ENCODE assay signal across 8 cellular contexts in genomic region chr6:1596088-1596852, GRCh38. TPM values are rescaled to one million over a fixed set of nuclear protein-coding genes. Genes with fewer than 3 reads are reported as not detected.
DNase-seq lines count a peak whose midpoint lies in the region; ATAC-seq and TF ChIP-seq lines count a peak whose summit lies in the region.

No MANE protein-coding gene starts in this region.

- H4K8ac ChIP-seq in IMR-90 (ENCODE audit: low read depth in 2 of 2, low read length in 2 of 2), result no peak overlapping the region

- 0 out of 2 replicates have a peak overlapping the region, but pooled peaks have one; percentile 42 for H2BK120ac ChIP-seq in IMR-90 (ENCODE audit: low read depth, low read length)

- peaks cover under 1% of the 10 kb centered on the region for H3K9me3 ChIP-seq in IMR-90 (ENCODE audit: control insufficient read depth, insufficient read depth, low read length)
- no peaks in the 10 kb centered on the region for H3K9me3 ChIP-seq in gastrocnemius medialis

- no peak overlapping the region for H2AK9ac ChIP-seq in IMR-90 (replicated peaks; ENCODE audit: low read depth, low read length, poor library complexity)

- H4K5ac ChIP-seq in IMR-90 (ENCODE audit: low read depth, low read length), result no peak overlapping the region

- H3K4me2 ChIP-seq in IMR-90 (ENCODE audit: low read depth, low read length), result peak overlapping the region; percentile 99

- H3K27ac ChIP-seq in IMR-90 (ENCODE audit: insufficient read depth, low read length) (no peak overlapping the region; the same call in 1 of the 2 replicates), gastrocnemius medialis (no peak overlapping the region)

- in situ Hi-C loops in IMR-90 (cut with MboI; ENCODE audit: low sequenced_read_pairs), result loop anchor here (10.0 kb wide), 2 partner anchors 509 to 1159 kb away; partner anchors contain the start of gene MYLK4
- in situ Hi-C loops in gastrocnemius medialis (cut with MboI; ENCODE audit: low sequenced_read_pairs in 4 of 4), result loop anchor here (10.0 to 25.0 kb wide), 5 partner anchors 591 to 1141 kb away; no protein-coding TSS in a partner anchor

- H3K36me3 ChIP-seq in IMR-90 (ENCODE audit: control insufficient read depth, insufficient read depth, low read length), result no peaks in the 10 kb centered on the region
- H3K36me3 ChIP-seq in gastrocnemius medialis, result no peaks in the 10 kb centered on the region

- H3K27me3 Mint-ChIP-seq in T-cell, result peaks cover 51 to 66% of the 10 kb centered on the region in 2 donors

- H3K79me1 ChIP-seq in IMR-90 (ENCODE audit: low read depth in 1 of 2, low read length in 2 of 2), result no peaks in the 10 kb centered on the region

- peak overlapping the region; percentile 80 for H2AFZ ChIP-seq in IMR-90 (replicated peaks; ENCODE audit: low read length, poor library complexity)

- H3K4me1 Mint-ChIP-seq in T-cell, result peaks cover 5 to 7% (median 6%) of the 10 kb centered on the region in 3 donors

- 0 out of 2 replicates have a peak overlapping the region, but pooled peaks have one; percentile 34 for H3K14ac ChIP-seq in IMR-90 (replicated peaks; ENCODE audit: low read depth, low read length)

- DNase-seq in activated gamma-delta T cell treated with Interleukin-2 at 50 U/mL for 16 hours (peak; percentile 57), activated gamma-delta T cell (lab: John Stamatoyannopoulos, UW) (no peak), IMR-90 (peak; percentile 45), T-cell (peak in 33 of 34 experiments; percentile 34 to 72 (median 55)), amniotic epithelial cell (ENCODE audit: low read depth) (peak; percentile 19), hippocampal formation (lab: John Stamatoyannopoulos, UW) (peak; percentile 42 to 59), gastrocnemius medialis (peak in 1 of 2 donors; percentile 44), ureter (ENCODE audit: low spot score) (no peak)

- peak overlapping the region; percentile 94; the same call in 1 of the 3 replicates for H2BK15ac ChIP-seq in IMR-90 (ENCODE audit: low read depth, low read length)

- TF ChIP-seq CTCF in IMR-90 (conservative IDR thresholded peaks at IDR 0.05; ENCODE audit: low read depth, low read length) (peak; percentile 89), gastrocnemius medialis (IDR thresholded peaks at IDR 0.05 in 4 of 5, conservative IDR thresholded peaks at IDR 0.05 in 1 of 5) (peak; percentile 82 to 98 (median 93))

- no peak overlapping the region for H3K4ac ChIP-seq in IMR-90 (ENCODE audit: low read depth, low read length)

- H2BK20ac ChIP-seq in IMR-90 (ENCODE audit: low read depth, low read length), result peak overlapping the region; percentile 22; the same call in 1 of the 2 replicates

- no peaks in the 10 kb centered on the region for H3K9me3 Mint-ChIP-seq in T-cell

- 0 out of 2 replicates have a peak overlapping the region, but pooled peaks have one; percentile 69 for H3K9ac ChIP-seq in IMR-90 (ENCODE audit: low read depth, low read length)

- dilution Hi-C loops in IMR-90 (cut with HindIII; ENCODE audit: low sequenced_read_pairs, unreplicated experiment), result no loop called here

- H3K23ac ChIP-seq in IMR-90 (ENCODE audit: low read depth, low read length), result no peak overlapping the region

- H3K4me1 ChIP-seq in IMR-90 (ENCODE audit: control insufficient read depth, insufficient read depth, low read length), result peaks cover 11% of the 10 kb centered on the region
- peaks cover 2 to 3% of the 10 kb centered on the region in 2 donors for H3K4me1 ChIP-seq in gastrocnemius medialis

- no peaks in the 10 kb centered on the region for H3K36me3 Mint-ChIP-seq in T-cell

- H3K9me1 ChIP-seq in IMR-90 (ENCODE audit: insufficient read depth, low read length), result no peaks in the 10 kb centered on the region

- no peaks in the 10 kb centered on the region for H4K20me1 ChIP-seq in IMR-90 (ENCODE audit: insufficient read depth, low read length)

- no peak overlapping the region for H3K56ac ChIP-seq in IMR-90 (ENCODE audit: extremely low read depth, insufficient read depth, low read length)

- peak overlapping the region; percentile 49 for H3K4me3 ChIP-seq in IMR-90 (ENCODE audit: insufficient read depth, low read depth, low read length)
- peak overlapping the region in 3 of 4 donors; percentile 8 to 30 (median 9) for H3K4me3 ChIP-seq in gastrocnemius medialis

- H3K18ac ChIP-seq in IMR-90 (ENCODE audit: low read depth, low read length), result no peak overlapping the region; the same call in 1 of the 2 replicates

- H3K27me3 ChIP-seq in IMR-90 (ENCODE audit: control insufficient read depth, insufficient read depth, low read length), result peaks cover 23% of the 10 kb centered on the region
- H3K27me3 ChIP-seq in gastrocnemius medialis, result peaks cover 22 to 32% (median 30%) of the 10 kb centered on the region in 3 donors

- H3K27ac Mint-ChIP-seq in T-cell, result no peak overlapping the region

- TF ChIP-seq POLR2A in IMR-90 (IDR thresholded peaks at IDR 0.05; ENCODE audit: low read depth, low read length) (0 out of 2 replicates have a peak, but pooled peaks have one; percentile 38), gastrocnemius medialis (IDR thresholded peaks at IDR 0.05) (no peak)

- no peak overlapping the region for H2AK5ac ChIP-seq in IMR-90 (ENCODE audit: low read depth, low read length)

- CTCF ChIA-PET in IMR-90 (lab: Yijun Ruan, JAX) (interaction anchor here (0.5 to 1.7 kb wide), 11 partner anchors 16 to 1393 kb away, joined by 3 to 7 read pairs (median 3); no protein-coding TSS in a partner anchor), T-cell (lab: Charles Lee) (interaction anchor here (0.5 to 4.4 kb wide), 25 partner anchors 9 to 1225 kb away, joined by 3 to 53 read pairs (median 4); partner anchors contain the start of gene MYLK4 (in 2 of the 2))

- no peak overlapping the region for H2BK5ac ChIP-seq in IMR-90 (ENCODE audit: low read depth, low read length, poor library complexity, severe bottlenecking)

- ATAC-seq in IMR-90 (ENCODE audit: low read depth), result peak; percentile 89
- ATAC-seq in T-cell (replicated peaks in 1 of 4), result peak; percentile 80 to 84 (median 82)
- ATAC-seq in gastrocnemius medialis, result peak; percentile 80 to 82

- BruUV-seq in IMR-90 (replicated peaks; lab: Mats Ljungman, UMichigan), result no TSS peak

- TF ChIP-seq RAD21 in IMR-90 (IDR thresholded peaks at IDR 0.05; ENCODE audit: low read length), result peak; percentile 91

- intact Hi-C loops in IMR-90 (cut with micrococcal nuclease) (loop anchor here (1.0 to 5.0 kb wide), 6 partner anchors 601 to 1391 kb away; partner anchors contain the start of gene MYLK4), gastrocnemius medialis (cut with DNase I; ENCODE audit: low total_unique reads) (loop anchor here (1.0 to 2.0 kb wide), 5 partner anchors 601 to 1155 kb away; partner anchors contain the start of gene MYLK4)

- H4K91ac ChIP-seq in IMR-90 (ENCODE audit: insufficient read depth, low read depth, low read length), result no peak overlapping the region

- POLR2A ChIA-PET in IMR-90 (lab: Charles Lee; ENCODE audit: unreplicated experiment), result no interaction called here
- POLR2A ChIA-PET in T-cell (lab: Charles Lee), result interaction anchor here in 1 of 2 donors (0.5 kb wide), 1 partner anchor 1038 kb away, joined by 3 read pairs; no protein-coding TSS in a partner anchor

- H3K4me3 Mint-ChIP-seq in T-cell, result peak overlapping the region in 1 of 3 donors; percentile 44

- WGBS in IMR-90 (ENCODE audit: extremely low coverage in 2 of 2, insufficient read length in 1 of 2), 2 experiments, result 18% methylated on average over 12 of the region's 25 CpGs; no CpG with 5 or more reads in 1 of the 2 experiments

TF ChIP-seq in IMR-90, 13 proteins besides CTCF, POLR2A, EP300 and RAD21:
- TF ChIP-seq MAZ (IDR thresholded peaks at IDR 0.05; ENCODE audit: borderline replicate concordance, low read depth, low read length) (peak; percentile 42; the same call in 1 of the 2 replicates), SMC3 (IDR thresholded peaks at IDR 0.05; ENCODE audit: low read depth, low read length) (peak; percentile 82), CHD1 (IDR thresholded peaks at IDR 0.05; ENCODE audit: low read depth, low read length) (no peak)
TF ChIP-seq in IMR-90: peak in this region for 2.

RNA-seq across cellular contexts. Expression of gene FOXC1, which starts 13.4 kb away (rescaled TPM):
- total RNA-seq in IMR-90 (2012; rRNA removed), result 1.3 and 1.9 TPM in 2 replicates
- polyA plus RNA-seq in IMR-90 (2012; rRNA removed), result 4.0 and 4.7 TPM in 2 replicates
- polyA plus RNA-seq in IMR-90 (2012; cell fraction: cytosol; rRNA removed), result 3.4 and 6.3 TPM in 2 replicates
- polyA plus RNA-seq in IMR-90 (2012; cell fraction: nucleus; rRNA removed; ENCODE audit: low replicate concordance), result 6.5 and 7.2 TPM in 2 replicates
- total RNA-seq in T-cell, result under 1 TPM in 3 of 5 donors, not detected in 2; 0.09 to 0.15 (median 0.12) TPM
- total RNA-seq in gastrocnemius medialis, result 1 to 10 TPM in 3 of 4 donors, under 1 TPM in 1; 0.92 to 3.9 (median 2.0) TPM
- 41.9 TPM for total RNA-seq in ureter

Comparison
In these comparisons a context has a peak if more than half of its experiments do, and no peak if none do; other contexts are left out.
1. DNase-seq: peak in activated gamma-delta T cell treated with Interleukin-2 at 50 U/mL for 16 hours (single experiment), IMR-90 (single experiment), T-cell (33 of 34), amniotic epithelial cell (single experiment) and hippocampal formation (2 of 2); none in activated gamma-delta T cell (single experiment) and ureter (single experiment).
2. Peak in every context shown above with its lines, with median percentiles within 50 percentile points of each other: ATAC-seq.